Comparison of ENCODE assay signal across 25 cellular contexts in genomic region chr22:27872488-27872887, GRCh38.
"Had no signal": no experiment of that assay in that cellular context is flagged by ENCODE, and none has a peak within 500 bp of the region (broad histone marks: within the 10 kb centered on the region; RNA-seq: fewer than 3 reads in every experiment).

No MANE protein-coding gene starts in this region.

- H3K4me3 ChIP-seq: lower lobe of right lung, SJSA1, transverse colon had no signal

- DNase-seq: activated CD4-positive, alpha-beta T cell treated with anti-CD3 and anti-CD28 coated beads, Interleukin-2, amount 50 U/mL, for 48 hours; activated effector memory CD4-positive, alpha-beta T cell treated with Interleukin-2 at 50 U/mL for 16 hours; activated naive CD4-positive, alpha-beta T cell treated with anti-CD3 and anti-CD28 coated beads for 36 hours; activated naive CD8-positive, alpha-beta T cell treated with anti-CD3 and anti-CD28 coated beads, Interleukin-2, amount 10 ng/mL, durations not matched to agents 7 days and 5 days; activated T-cell treated with anti-CD3 and anti-CD28 coated beads, Interleukin-2, amount 50 U/mL, for 48 hours; amniotic stem cell; effector CD4-positive, alpha-beta T cell; foreskin melanocyte; glutamatergic neuron; islet precursor cell; left colon; lower lobe of right lung; naive thymus-derived CD4-positive, alpha-beta T cell; occipital lobe; posterior cingulate gyrus; retina; stimulated activated CD4-positive, alpha-beta T cell treated with anti-CD3 and anti-CD28 coated beads, Interleukin-12 subunit alpha, Interleukin-12 subunit beta, amount 100 ng/mL, for 4 hours; stimulated activated CD4-positive, alpha-beta T cell treated with anti-CD3 and anti-CD28 coated beads, Interleukin-4, amount 100 ng/mL, for 4 hours; stimulated activated naive CD8-positive, alpha-beta T cell treated with anti-CD3 and anti-CD28 coated beads, Interleukin-15, Interleukin-2, amounts not matched to agents 100 U/mL and 50 U/mL, for 24 hours; T-helper 9 cell; transverse colon had no signal

- H3K9me3 Mint-ChIP-seq: activated naive CD4-positive, alpha-beta T cell treated with anti-CD3 and anti-CD28 coated beads for 36 hours; activated naive CD8-positive, alpha-beta T cell treated with anti-CD3 and anti-CD28 coated beads, Interleukin-2, amount 10 ng/mL, durations not matched to agents 7 days and 5 days; dendritic cell treated with granulocyte-macrophage colony-stimulating factor and Interleukin-4, amounts not matched to agents 40 ng/mL and 50 ng/mL, for 4 days; naive thymus-derived CD4-positive, alpha-beta T cell; neural crest cell; WTC11 had no signal

- H3K27me3 Mint-ChIP-seq: activated naive CD8-positive, alpha-beta T cell treated with anti-CD3 and anti-CD28 coated beads, Interleukin-2, amount 10 ng/mL, durations not matched to agents 7 days and 5 days; dendritic cell treated with granulocyte-macrophage colony-stimulating factor and Interleukin-4, amounts not matched to agents 40 ng/mL and 50 ng/mL, for 4 days; naive thymus-derived CD4-positive, alpha-beta T cell had no signal

- H3K27me3 ChIP-seq: SJSA1, transverse colon had no signal

- ATAC-seq: left colon; lower lobe of right lung; naive thymus-derived CD4-positive, alpha-beta T cell; stimulated activated naive CD8-positive, alpha-beta T cell treated with anti-CD3 and anti-CD28 coated beads, Interleukin-15, Interleukin-2, amounts not matched to agents 100 U/mL and 50 U/mL, for 24 hours; WTC11 had no signal

- H3K27ac ChIP-seq: lower lobe of right lung, SJSA1 had no signal

- H3K27ac Mint-ChIP-seq: activated naive CD4-positive, alpha-beta T cell treated with anti-CD3 and anti-CD28 coated beads for 36 hours; dendritic cell treated with granulocyte-macrophage colony-stimulating factor and Interleukin-4, amounts not matched to agents 40 ng/mL and 50 ng/mL, for 4 days; WTC11 had no signal

- H3K9me3 ChIP-seq: lower lobe of right lung, SJSA1, transverse colon had no signal

- H3K4me3 Mint-ChIP-seq: activated naive CD4-positive, alpha-beta T cell treated with anti-CD3 and anti-CD28 coated beads for 36 hours; activated naive CD8-positive, alpha-beta T cell treated with anti-CD3 and anti-CD28 coated beads, Interleukin-2, amount 10 ng/mL, durations not matched to agents 7 days and 5 days; dendritic cell treated with granulocyte-macrophage colony-stimulating factor and Interleukin-4, amounts not matched to agents 40 ng/mL and 50 ng/mL, for 4 days; naive thymus-derived CD4-positive, alpha-beta T cell; neural crest cell; WTC11 had no signal

- H3K36me3 ChIP-seq: transverse colon had no signal
